Comparison of ENCODE assay signal across 9 cellular contexts in the genomic region with DNA sequence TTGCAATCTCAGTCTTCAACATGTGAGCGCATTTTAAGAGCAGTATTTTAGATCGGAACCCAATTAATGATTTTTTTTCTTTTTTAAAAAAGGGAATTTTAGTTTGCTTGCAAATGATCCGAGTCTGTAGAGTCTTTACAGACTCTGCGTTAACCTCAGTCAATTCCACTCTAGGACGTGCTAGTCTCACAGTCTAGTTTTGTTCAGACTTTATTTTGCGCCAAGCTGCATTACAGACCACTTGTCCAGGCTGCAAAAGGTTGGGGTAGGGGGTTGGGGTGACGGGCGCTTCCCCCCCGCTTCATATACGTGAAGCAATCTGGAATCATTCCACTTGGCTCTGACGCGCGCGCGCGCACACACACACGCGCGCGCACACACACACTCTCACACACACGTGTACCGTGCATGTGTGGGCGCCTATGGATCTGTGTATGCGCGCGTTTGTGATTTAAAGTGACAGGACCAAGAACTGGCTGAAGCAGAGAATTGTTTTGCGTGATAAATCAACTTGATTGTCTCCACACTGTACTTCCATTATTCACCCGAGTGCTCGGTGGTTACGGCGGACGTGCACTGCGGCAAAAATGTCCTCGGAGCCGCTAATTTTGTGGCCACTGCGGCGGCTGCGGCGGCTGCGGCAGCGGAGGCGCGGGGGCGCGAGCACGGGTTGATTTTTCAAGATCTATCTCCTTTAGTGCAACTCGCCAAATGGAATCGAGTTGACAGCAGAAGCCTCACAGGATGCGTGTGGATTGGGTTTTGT. TPM values are rescaled to one million over a fixed set of nuclear protein-coding genes. Genes with fewer than 3 reads are reported as not detected.
DNase-seq lines count a peak whose midpoint lies in the region; ATAC-seq and TF ChIP-seq lines count a peak whose summit lies in the region.
"Had no signal": no experiment of that assay in that cellular context is flagged by ENCODE, and none has a peak within 500 bp of the region (broad histone marks: within the 10 kb centered on the region; RNA-seq: fewer than 3 reads in every experiment).

No MANE protein-coding gene starts in this region.

- DNase-seq in NCI-H1436 (lab: John Stamatoyannopoulos, UW): peak; percentile 53
- no peak for DNase-seq in NCI-H1436 treated with DMSO at 0.1 percent for 48 hours (lab: John Stamatoyannopoulos, UW)
- DNase-seq in NCI-H69 (lab: John Stamatoyannopoulos, UW): peak; percentile 88
- DNase-seq in activated naive CD4-positive, alpha-beta T cell treated with anti-CD3 and anti-CD28 coated beads, Interleukin-2, amount 50 U/mL, for 16 hours: peak; percentile 44
- DNase-seq in neural crest cell (ENCODE audit: low read depth, low spot score): no peak
- no peak for DNase-seq in COLO829 (ENCODE audit: low spot score)
- DNase-seq: DND-41 had no signal

- H3K36me3 ChIP-seq in gastroesophageal sphincter: no peaks in the 10 kb centered on the region

- H3K4me1 ChIP-seq in gastroesophageal sphincter: peaks cover 8 to 64% (median 16%) of the 10 kb centered on the region in 3 donors

- no peaks in the 10 kb centered on the region for H3K9me3 ChIP-seq in gastroesophageal sphincter

- ATAC-seq in gastroesophageal sphincter (peak; percentile 28), GM18502 (IDR thresholded peaks at IDR 0.05; ENCODE audit: poor library complexity, unreplicated experiment) (no peak)

- H3K4me1 Mint-ChIP-seq in neural crest cell: peaks cover 23% of the 10 kb centered on the region

- no peaks in the 10 kb centered on the region for H3K9me3 Mint-ChIP-seq in neural crest cell

- H3K36me3 Mint-ChIP-seq in neural crest cell (ENCODE audit: low read depth): no peaks in the 10 kb centered on the region

- peak overlapping the region; percentile 39 to 74 for H3K4me3 ChIP-seq in gastroesophageal sphincter

- no peaks in the 10 kb centered on the region for H3K27me3 ChIP-seq in gastroesophageal sphincter

- H3K27me3 Mint-ChIP-seq in neural crest cell (ENCODE audit: low read depth): peaks cover 87% of the 10 kb centered on the region

- TF ChIP-seq POLR2A in gastroesophageal sphincter (IDR thresholded peaks at IDR 0.05): no peak

- H3K27ac ChIP-seq in gastroesophageal sphincter: peak overlapping the region; percentile 93 to 99 (median 98)

- H3K4me3 Mint-ChIP-seq in neural crest cell: peak overlapping the region; percentile 92

- TF ChIP-seq CTCF in gastroesophageal sphincter (IDR thresholded peaks at IDR 0.05): peak in 1 of 4 experiments; percentile 8
- TF ChIP-seq CTCF in neural crest cell (conservative IDR thresholded peaks at IDR 0.05): no peak

- 3 to 5% methylated on average over 7 to 15 of the region's 49 CpGs for WGBS in gastroesophageal sphincter (ENCODE audit: low coverage in 1 of 2), 2 donors

- no peak overlapping the region for H3K27ac Mint-ChIP-seq in neural crest cell (ENCODE audit: unreplicated experiment)

- no peak for TF ChIP-seq EP300 in gastroesophageal sphincter (IDR thresholded peaks at IDR 0.05)

RNA-seq across cellular contexts. Expression of gene NFIA, which starts 25.5 kb away (rescaled TPM):
- total RNA-seq in gastroesophageal sphincter (100 to 1,000 TPM; 123 to 205 (median 149) TPM), neural crest cell (2.2 and 3.4 TPM in 2 replicates)

Comparison
In these comparisons a context has a peak if more than half of its experiments do, and no peak if none do; other contexts are left out.
1. DNase-seq: peak in NCI-H1436 (single experiment), NCI-H69 (single experiment) and activated naive CD4-positive, alpha-beta T cell treated with anti-CD3 and anti-CD28 coated beads, Interleukin-2, amount 50 U/mL, for 16 hours (single experiment); none in NCI-H1436 treated with DMSO at 0.1 percent for 48 hours (single experiment), neural crest cell (single experiment) and COLO829 (single experiment).
2. RNA of gene NFIA, which starts 25.5 kb away (total RNA-seq): 123 to 205 TPM in gastroesophageal sphincter; 2.2 to 3.4 TPM in neural crest cell; every median in the first group is over 10 times any median in the second.